In the genomic region with DNA sequence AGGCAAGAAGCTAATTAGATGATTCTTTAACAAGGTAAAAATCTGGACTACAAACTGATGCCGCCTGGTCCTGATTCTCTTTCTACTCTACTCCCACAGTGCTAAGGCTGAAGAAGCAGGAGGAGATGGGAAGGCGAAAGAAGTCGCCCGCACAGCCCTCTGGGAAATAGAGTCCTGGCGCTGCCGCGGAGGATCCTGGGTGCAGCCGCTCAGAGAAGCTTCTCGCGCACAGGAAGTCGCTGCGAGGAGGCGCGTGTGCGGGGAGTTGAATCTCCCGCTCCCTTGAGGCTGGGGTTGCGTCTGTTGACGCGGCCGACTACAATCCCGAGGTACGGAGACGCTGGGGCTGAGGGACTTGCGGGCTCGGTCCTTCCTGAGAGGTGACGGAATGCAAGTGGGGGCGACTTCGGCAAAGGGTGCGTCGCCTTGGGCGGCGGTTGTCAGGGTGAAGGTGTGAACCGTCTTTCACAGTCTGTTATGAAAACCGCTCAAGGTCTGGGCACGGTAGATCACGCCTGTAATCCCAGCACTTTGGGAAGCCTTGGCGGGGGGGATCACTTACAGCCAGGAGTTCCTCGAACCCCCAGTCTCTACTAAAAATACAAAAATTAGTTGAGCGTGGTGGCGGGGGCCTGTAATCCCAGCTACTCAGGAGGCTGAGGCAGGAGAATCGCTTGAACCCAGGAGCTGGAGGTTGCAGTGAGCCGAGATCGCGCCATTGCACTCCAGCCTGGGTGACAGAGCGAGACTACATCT, we compare ENCODE assay signal across 1 cellular context.
TF ChIP-seq lines count a peak whose summit lies in the region.

A gene (plus strand): TSS at position 212 of the 756 bp plus-strand sequence. CDS start 5,078 bp downstream, outside the sequence.

TF ChIP-seq in K562, 482 proteins besides CTCF, POLR2A, EP300 and RAD21 (continued from another document and continues in another):
- TF ChIP-seq, protein P1, sequence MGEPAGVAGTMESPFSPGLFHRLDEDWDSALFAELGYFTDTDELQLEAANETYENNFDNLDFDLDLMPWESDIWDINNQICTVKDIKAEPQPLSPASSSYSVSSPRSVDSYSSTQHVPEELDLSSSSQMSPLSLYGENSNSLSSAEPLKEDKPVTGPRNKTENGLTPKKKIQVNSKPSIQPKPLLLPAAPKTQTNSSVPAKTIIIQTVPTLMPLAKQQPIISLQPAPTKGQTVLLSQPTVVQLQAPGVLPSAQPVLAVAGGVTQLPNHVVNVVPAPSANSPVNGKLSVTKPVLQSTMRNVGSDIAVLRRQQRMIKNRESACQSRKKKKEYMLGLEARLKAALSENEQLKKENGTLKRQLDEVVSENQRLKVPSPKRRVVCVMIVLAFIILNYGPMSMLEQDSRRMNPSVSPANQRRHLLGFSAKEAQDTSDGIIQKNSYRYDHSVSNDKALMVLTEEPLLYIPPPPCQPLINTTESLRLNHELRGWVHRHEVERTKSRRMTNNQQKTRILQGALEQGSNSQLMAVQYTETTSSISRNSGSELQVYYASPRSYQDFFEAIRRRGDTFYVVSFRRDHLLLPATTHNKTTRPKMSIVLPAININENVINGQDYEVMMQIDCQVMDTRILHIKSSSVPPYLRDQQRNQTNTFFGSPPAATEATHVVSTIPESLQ (CRISPR knock-in tag; IDR thresholded peaks at IDR 0.05): peak; percentile 99
- TF ChIP-seq, protein P2, sequence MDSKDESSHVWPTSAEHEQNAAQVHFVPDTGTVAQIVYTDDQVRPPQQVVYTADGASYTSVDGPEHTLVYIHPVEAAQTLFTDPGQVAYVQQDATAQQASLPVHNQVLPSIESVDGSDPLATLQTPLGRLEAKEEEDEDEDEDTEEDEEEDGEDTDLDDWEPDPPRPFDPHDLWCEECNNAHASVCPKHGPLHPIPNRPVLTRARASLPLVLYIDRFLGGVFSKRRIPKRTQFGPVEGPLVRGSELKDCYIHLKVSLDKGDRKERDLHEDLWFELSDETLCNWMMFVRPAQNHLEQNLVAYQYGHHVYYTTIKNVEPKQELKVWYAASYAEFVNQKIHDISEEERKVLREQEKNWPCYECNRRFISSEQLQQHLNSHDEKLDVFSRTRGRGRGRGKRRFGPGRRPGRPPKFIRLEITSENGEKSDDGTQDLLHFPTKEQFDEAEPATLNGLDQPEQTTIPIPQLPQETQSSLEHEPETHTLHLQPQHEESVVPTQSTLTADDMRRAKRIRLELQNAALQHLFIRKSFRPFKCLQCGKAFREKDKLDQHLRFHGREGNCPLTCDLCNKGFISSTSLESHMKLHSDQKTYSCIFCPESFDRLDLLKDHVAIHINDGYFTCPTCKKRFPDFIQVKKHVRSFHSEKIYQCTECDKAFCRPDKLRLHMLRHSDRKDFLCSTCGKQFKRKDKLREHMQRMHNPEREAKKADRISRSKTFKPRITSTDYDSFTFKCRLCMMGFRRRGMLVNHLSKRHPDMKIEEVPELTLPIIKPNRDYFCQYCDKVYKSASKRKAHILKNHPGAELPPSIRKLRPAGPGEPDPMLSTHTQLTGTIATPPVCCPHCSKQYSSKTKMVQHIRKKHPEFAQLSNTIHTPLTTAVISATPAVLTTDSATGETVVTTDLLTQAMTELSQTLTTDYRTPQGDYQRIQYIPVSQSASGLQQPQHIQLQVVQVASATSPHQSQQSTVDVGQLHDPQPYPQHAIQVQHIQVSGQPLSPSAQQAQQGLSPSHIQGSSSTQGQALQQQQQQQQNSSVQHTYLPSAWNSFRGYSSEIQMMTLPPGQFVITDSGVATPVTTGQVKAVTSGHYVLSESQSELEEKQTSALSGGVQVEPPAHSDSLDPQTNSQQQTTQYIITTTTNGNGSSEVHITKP (IDR thresholded peaks at IDR 0.05; ENCODE audit: partially characterized antibody): no peak
- TF ChIP-seq STAG1 (CRISPR knock-in tag; IDR thresholded peaks at IDR 0.05; ENCODE audit: borderline replicate concordance): no peak
- no peak for TF ChIP-seq SMARCC2 (IDR thresholded peaks at IDR 0.05; ENCODE audit: low read depth)
- TF ChIP-seq SREBF1 (IDR thresholded peaks at IDR 0.05; ENCODE audit: borderline replicate concordance, low read depth, low read length): no peak
- TF ChIP-seq PHF20 (IDR thresholded peaks at IDR 0.05; ENCODE audit: partially characterized antibody): peak; percentile 71
- TF ChIP-seq CCNT2 (IDR thresholded peaks at IDR 0.05; ENCODE audit: borderline replicate concordance, extremely low read depth, insufficient read length, low read depth, low read length): no peak
- TF ChIP-seq, protein P3, sequence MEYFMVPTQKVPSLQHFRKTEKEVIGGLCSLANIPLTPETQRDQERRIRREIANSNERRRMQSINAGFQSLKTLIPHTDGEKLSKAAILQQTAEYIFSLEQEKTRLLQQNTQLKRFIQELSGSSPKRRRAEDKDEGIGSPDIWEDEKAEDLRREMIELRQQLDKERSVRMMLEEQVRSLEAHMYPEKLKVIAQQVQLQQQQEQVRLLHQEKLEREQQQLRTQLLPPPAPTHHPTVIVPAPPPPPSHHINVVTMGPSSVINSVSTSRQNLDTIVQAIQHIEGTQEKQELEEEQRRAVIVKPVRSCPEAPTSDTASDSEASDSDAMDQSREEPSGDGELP (CRISPR knock-in tag; IDR thresholded peaks at IDR 0.05; ENCODE audit: borderline replicate concordance): peak; percentile 84
- no peak for TF ChIP-seq BDP1 (IDR thresholded peaks at IDR 0.05; ENCODE audit: insufficient read depth, insufficient read length)
- TF ChIP-seq PURB (CRISPR knock-in tag; IDR thresholded peaks at IDR 0.05; ENCODE audit: low read depth): no peak
- peak in 1 of 2 experiments; percentile 19; a peak in 1 of 4 replicates for TF ChIP-seq RCOR1 (IDR thresholded peaks at IDR 0.05; ENCODE audit: borderline replicate concordance in 1 of 2, low read depth in 2 of 2, low read length in 2 of 2)
- no peak for TF ChIP-seq ZNF644 (tag; IDR thresholded peaks at IDR 0.05; ENCODE audit: low read depth)
- no peak for TF ChIP-seq ZNF146 (CRISPR knock-in tag; IDR thresholded peaks at IDR 0.05; ENCODE audit: unreplicated experiment)
- TF ChIP-seq, protein P4, sequence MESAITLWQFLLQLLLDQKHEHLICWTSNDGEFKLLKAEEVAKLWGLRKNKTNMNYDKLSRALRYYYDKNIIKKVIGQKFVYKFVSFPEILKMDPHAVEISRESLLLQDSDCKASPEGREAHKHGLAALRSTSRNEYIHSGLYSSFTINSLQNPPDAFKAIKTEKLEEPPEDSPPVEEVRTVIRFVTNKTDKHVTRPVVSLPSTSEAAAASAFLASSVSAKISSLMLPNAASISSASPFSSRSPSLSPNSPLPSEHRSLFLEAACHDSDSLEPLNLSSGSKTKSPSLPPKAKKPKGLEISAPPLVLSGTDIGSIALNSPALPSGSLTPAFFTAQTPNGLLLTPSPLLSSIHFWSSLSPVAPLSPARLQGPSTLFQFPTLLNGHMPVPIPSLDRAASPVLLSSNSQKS (CRISPR knock-in tag; IDR thresholded peaks at IDR 0.05): no peak
- TF ChIP-seq KLF1 (tag; IDR thresholded peaks at IDR 0.05): no peak
- peak; percentile 83 for TF ChIP-seq NR2C2 (CRISPR knock-in tag; IDR thresholded peaks at IDR 0.05)
- peak; percentile 31; the same call in 1 of the 2 replicates for TF ChIP-seq NR2C2 (tag; IDR thresholded peaks at IDR 0.05)
- TF ChIP-seq, protein P5, sequence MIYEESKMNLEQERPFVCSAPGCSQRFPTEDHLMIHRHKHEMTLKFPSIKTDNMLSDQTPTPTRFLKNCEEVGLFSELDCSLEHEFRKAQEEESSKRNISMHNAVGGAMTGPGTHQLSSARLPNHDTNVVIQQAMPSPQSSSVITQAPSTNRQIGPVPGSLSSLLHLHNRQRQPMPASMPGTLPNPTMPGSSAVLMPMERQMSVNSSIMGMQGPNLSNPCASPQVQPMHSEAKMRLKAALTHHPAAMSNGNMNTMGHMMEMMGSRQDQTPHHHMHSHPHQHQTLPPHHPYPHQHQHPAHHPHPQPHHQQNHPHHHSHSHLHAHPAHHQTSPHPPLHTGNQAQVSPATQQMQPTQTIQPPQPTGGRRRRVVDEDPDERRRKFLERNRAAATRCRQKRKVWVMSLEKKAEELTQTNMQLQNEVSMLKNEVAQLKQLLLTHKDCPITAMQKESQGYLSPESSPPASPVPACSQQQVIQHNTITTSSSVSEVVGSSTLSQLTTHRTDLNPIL (CRISPR knock-in tag; IDR thresholded peaks at IDR 0.05): no peak
- TF ChIP-seq, protein P6, sequence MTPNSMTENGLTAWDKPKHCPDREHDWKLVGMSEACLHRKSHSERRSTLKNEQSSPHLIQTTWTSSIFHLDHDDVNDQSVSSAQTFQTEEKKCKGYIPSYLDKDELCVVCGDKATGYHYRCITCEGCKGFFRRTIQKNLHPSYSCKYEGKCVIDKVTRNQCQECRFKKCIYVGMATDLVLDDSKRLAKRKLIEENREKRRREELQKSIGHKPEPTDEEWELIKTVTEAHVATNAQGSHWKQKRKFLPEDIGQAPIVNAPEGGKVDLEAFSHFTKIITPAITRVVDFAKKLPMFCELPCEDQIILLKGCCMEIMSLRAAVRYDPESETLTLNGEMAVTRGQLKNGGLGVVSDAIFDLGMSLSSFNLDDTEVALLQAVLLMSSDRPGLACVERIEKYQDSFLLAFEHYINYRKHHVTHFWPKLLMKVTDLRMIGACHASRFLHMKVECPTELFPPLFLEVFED (CRISPR knock-in tag; conservative IDR thresholded peaks at IDR 0.05): 0 out of 2 replicates have a peak, but pooled peaks have one; percentile 25
- TF ChIP-seq, protein P7, sequence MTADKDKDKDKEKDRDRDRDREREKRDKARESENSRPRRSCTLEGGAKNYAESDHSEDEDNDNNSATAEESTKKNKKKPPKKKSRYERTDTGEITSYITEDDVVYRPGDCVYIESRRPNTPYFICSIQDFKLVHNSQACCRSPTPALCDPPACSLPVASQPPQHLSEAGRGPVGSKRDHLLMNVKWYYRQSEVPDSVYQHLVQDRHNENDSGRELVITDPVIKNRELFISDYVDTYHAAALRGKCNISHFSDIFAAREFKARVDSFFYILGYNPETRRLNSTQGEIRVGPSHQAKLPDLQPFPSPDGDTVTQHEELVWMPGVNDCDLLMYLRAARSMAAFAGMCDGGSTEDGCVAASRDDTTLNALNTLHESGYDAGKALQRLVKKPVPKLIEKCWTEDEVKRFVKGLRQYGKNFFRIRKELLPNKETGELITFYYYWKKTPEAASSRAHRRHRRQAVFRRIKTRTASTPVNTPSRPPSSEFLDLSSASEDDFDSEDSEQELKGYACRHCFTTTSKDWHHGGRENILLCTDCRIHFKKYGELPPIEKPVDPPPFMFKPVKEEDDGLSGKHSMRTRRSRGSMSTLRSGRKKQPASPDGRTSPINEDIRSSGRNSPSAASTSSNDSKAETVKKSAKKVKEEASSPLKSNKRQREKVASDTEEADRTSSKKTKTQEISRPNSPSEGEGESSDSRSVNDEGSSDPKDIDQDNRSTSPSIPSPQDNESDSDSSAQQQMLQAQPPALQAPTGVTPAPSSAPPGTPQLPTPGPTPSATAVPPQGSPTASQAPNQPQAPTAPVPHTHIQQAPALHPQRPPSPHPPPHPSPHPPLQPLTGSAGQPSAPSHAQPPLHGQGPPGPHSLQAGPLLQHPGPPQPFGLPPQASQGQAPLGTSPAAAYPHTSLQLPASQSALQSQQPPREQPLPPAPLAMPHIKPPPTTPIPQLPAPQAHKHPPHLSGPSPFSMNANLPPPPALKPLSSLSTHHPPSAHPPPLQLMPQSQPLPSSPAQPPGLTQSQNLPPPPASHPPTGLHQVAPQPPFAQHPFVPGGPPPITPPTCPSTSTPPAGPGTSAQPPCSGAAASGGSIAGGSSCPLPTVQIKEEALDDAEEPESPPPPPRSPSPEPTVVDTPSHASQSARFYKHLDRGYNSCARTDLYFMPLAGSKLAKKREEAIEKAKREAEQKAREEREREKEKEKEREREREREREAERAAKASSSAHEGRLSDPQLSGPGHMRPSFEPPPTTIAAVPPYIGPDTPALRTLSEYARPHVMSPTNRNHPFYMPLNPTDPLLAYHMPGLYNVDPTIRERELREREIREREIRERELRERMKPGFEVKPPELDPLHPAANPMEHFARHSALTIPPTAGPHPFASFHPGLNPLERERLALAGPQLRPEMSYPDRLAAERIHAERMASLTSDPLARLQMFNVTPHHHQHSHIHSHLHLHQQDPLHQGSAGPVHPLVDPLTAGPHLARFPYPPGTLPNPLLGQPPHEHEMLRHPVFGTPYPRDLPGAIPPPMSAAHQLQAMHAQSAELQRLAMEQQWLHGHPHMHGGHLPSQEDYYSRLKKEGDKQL (CRISPR knock-in tag; IDR thresholded peaks at IDR 0.05; ENCODE audit: borderline replicate concordance): no peak
- no peak for TF ChIP-seq POLR2AphosphoS2 (IDR thresholded peaks at IDR 0.05; ENCODE audit: low read length)
- TF ChIP-seq ZNF354B (CRISPR knock-in tag; IDR thresholded peaks at IDR 0.05): no peak
- TF ChIP-seq ZFP1 (CRISPR knock-in tag; IDR thresholded peaks at IDR 0.05): no peak
- no peak for TF ChIP-seq ARID2 (IDR thresholded peaks at IDR 0.05)
- TF ChIP-seq NEUROD1 (IDR thresholded peaks at IDR 0.05; ENCODE audit: borderline replicate concordance, low read depth, low read length, partially characterized antibody): peak; percentile 13
- peak; percentile 76; the same call in 1 of the 2 replicates for TF ChIP-seq MTA1 (IDR thresholded peaks at IDR 0.05; ENCODE audit: borderline replicate concordance)
- TF ChIP-seq PHB (CRISPR knock-in tag; IDR thresholded peaks at IDR 0.05): no peak
- no peak for TF ChIP-seq COPS2 (conservative IDR thresholded peaks at IDR 0.05)
- TF ChIP-seq ZBED1 (IDR thresholded peaks at IDR 0.05): no peak
- TF ChIP-seq, protein P8, sequence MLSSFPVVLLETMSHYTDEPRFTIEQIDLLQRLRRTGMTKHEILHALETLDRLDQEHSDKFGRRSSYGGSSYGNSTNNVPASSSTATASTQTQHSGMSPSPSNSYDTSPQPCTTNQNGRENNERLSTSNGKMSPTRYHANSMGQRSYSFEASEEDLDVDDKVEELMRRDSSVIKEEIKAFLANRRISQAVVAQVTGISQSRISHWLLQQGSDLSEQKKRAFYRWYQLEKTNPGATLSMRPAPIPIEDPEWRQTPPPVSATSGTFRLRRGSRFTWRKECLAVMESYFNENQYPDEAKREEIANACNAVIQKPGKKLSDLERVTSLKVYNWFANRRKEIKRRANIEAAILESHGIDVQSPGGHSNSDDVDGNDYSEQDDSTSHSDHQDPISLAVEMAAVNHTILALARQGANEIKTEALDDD (IDR thresholded peaks at IDR 0.05): no peak
